In the genomic region with DNA sequence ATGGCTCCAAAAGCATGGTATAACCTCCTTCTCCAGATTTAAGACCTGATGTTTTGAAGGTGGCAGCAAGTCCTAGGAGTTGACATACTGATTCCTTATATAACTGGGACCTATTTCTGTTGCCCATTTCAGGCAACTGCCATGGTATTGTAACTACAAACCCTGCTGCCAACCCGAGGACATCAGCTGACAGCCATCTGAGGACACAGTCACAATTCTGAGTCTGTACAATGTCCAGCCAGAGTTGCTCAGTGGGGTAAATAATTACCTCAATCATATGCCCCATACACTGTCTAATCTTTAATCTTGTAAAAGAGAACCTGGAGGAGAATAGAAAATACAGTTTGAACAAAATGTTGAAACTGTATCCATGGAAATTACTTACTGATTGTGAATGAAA, we compare ENCODE assay signal across 24 cellular contexts. TPM values are rescaled to one million over a fixed set of nuclear protein-coding genes. Genes with fewer than 3 reads are reported as not detected.
DNase-seq lines count a peak whose midpoint lies in the region; ATAC-seq and TF ChIP-seq lines count a peak whose summit lies in the region.
"Had no signal": no experiment of that assay in that cellular context is flagged by ENCODE, and none has a peak within 500 bp of the region (broad histone marks: within the 10 kb centered on the region; RNA-seq: fewer than 3 reads in every experiment).

No MANE protein-coding gene starts in this region.

- no peak overlapping the region for H3K4me3 Mint-ChIP-seq in endodermal cell
- no peak overlapping the region for H3K4me3 Mint-ChIP-seq in stimulated activated memory B cell treated with anti-CD40 and anti-IgM and Interleukin-4, amounts not matched to agents 10 μg/mL and 1 μg/mL and 100 μg/mL, for 72 hours
- H3K4me3 Mint-ChIP-seq in HFFc6: no peak overlapping the region
- H3K4me3 Mint-ChIP-seq: activated naive CD8-positive, alpha-beta T cell treated with anti-CD3 and anti-CD28 coated beads, Interleukin-2, amount 50 U/mL, for 24 hours; activated T-cell treated with anti-CD3 and anti-CD28 coated beads, Interleukin-2, amount 50 U/mL, for 4 hours; CD4-positive, alpha-beta T cell; naive B cell had no signal

- H3K4me1 ChIP-seq in endodermal cell (ENCODE audit: control insufficient read depth, insufficient read depth, low read length) (no peaks in the 10 kb centered on the region), left ventricle myocardium inferior (peaks cover 5% of the 10 kb centered on the region), skeletal muscle tissue (ENCODE audit: control insufficient read depth in 3 of 3, insufficient read depth in 3 of 3, low read length in 3 of 3) (peaks cover 2 to 5% (median 4%) of the 10 kb centered on the region in 3 donors)

- H3K9me3 Mint-ChIP-seq in endodermal cell (no peaks in the 10 kb centered on the region), HFFc6 (no peaks in the 10 kb centered on the region)
- peaks cover 2% of the 10 kb centered on the region for H3K9me3 Mint-ChIP-seq in stimulated activated memory B cell treated with anti-CD40 and anti-IgM and Interleukin-4, amounts not matched to agents 10 μg/mL and 1 μg/mL and 100 μg/mL, for 72 hours
- H3K9me3 Mint-ChIP-seq: activated naive CD8-positive, alpha-beta T cell treated with anti-CD3 and anti-CD28 coated beads, Interleukin-2, amount 50 U/mL, for 24 hours; activated T-cell treated with anti-CD3 and anti-CD28 coated beads, Interleukin-2, amount 50 U/mL, for 4 hours; CD4-positive, alpha-beta T cell; naive B cell had no signal

- intact Hi-C loops in left ventricle myocardium inferior (cut with micrococcal nuclease): no loop called here

- DNase-seq in endodermal cell: peak; percentile 17
- DNase-seq in left ventricle myocardium inferior: peak; percentile 40
- peak; percentile 89 for DNase-seq in medulla oblongata (ENCODE audit: extremely low spot score)
- no peak for DNase-seq in HFFc6
- no peak for DNase-seq in DMS114 treated with DMSO at 0.1 percent for 48 hours (lab: John Stamatoyannopoulos, UW; ENCODE audit: unreplicated experiment)
- DNase-seq: activated gamma-delta T cell treated with Interleukin-2 at 50 U/mL for 16 hours; activated naive CD8-positive, alpha-beta T cell treated with anti-CD3 and anti-CD28 coated beads, Interleukin-2, amount 50 U/mL, for 24 hours; activated T-cell treated with anti-CD3 and anti-CD28 coated beads, Interleukin-2, amount 50 U/mL, for 4 hours; Karpas-422; mesenchymal stem cell; naive B cell; NCI-H1417 treated with DMSO at 0.1 percent for 48 hours; NCI-H2081; NCI-H226; NCI-H748 treated with DMSO at 0.1 percent for 48 hours; stimulated activated CD4-positive, alpha-beta T cell treated with anti-CD3 and anti-CD28 coated beads, Interleukin-2, amount 100 ng/mL, for 48 hours; T-helper 2 cell had no signal

- no peaks in the 10 kb centered on the region for H3K4me1 Mint-ChIP-seq in endodermal cell
- no peaks in the 10 kb centered on the region for H3K4me1 Mint-ChIP-seq in stimulated activated memory B cell treated with anti-CD40 and anti-IgM and Interleukin-4, amounts not matched to agents 10 μg/mL and 1 μg/mL and 100 μg/mL, for 72 hours
- no peaks in the 10 kb centered on the region for H3K4me1 Mint-ChIP-seq in HFFc6 (ENCODE audit: low read depth)
- H3K4me1 Mint-ChIP-seq: activated naive CD8-positive, alpha-beta T cell treated with anti-CD3 and anti-CD28 coated beads, Interleukin-2, amount 50 U/mL, for 24 hours; naive B cell had no signal

- H3K27ac Mint-ChIP-seq in endodermal cell: no peak overlapping the region
- no peak overlapping the region for H3K27ac Mint-ChIP-seq in stimulated activated memory B cell treated with anti-CD40 and anti-IgM and Interleukin-4, amounts not matched to agents 10 μg/mL and 1 μg/mL and 100 μg/mL, for 72 hours
- no peak overlapping the region for H3K27ac Mint-ChIP-seq in HFFc6
- H3K27ac Mint-ChIP-seq: activated naive CD8-positive, alpha-beta T cell treated with anti-CD3 and anti-CD28 coated beads, Interleukin-2, amount 50 U/mL, for 24 hours; CD4-positive, alpha-beta T cell; naive B cell had no signal

- H3K4me3 ChIP-seq in endodermal cell (ENCODE audit: low read length): no peak overlapping the region
- H3K4me3 ChIP-seq in left ventricle myocardium inferior: no peak overlapping the region
- H3K4me3 ChIP-seq in skeletal muscle tissue (ENCODE audit: low read length in 3 of 3): no peak overlapping the region
- H3K4me3 ChIP-seq: GM12878 had no signal

- H3K36me3 Mint-ChIP-seq in endodermal cell (ENCODE audit: low read depth): no peaks in the 10 kb centered on the region
- no peaks in the 10 kb centered on the region for H3K36me3 Mint-ChIP-seq in stimulated activated memory B cell treated with anti-CD40 and anti-IgM and Interleukin-4, amounts not matched to agents 10 μg/mL and 1 μg/mL and 100 μg/mL, for 72 hours
- H3K36me3 Mint-ChIP-seq in HFFc6 (ENCODE audit: low read depth): no peaks in the 10 kb centered on the region
- H3K36me3 Mint-ChIP-seq: naive B cell had no signal

- H3K27me3 Mint-ChIP-seq in endodermal cell (ENCODE audit: insufficient read depth): no peaks in the 10 kb centered on the region
- H3K27me3 Mint-ChIP-seq in stimulated activated memory B cell treated with anti-CD40 and anti-IgM and Interleukin-4, amounts not matched to agents 10 μg/mL and 1 μg/mL and 100 μg/mL, for 72 hours: no peaks in the 10 kb centered on the region
- H3K27me3 Mint-ChIP-seq in HFFc6 (ENCODE audit: insufficient read depth): peaks cover 9% of the 10 kb centered on the region
- H3K27me3 Mint-ChIP-seq: activated naive CD8-positive, alpha-beta T cell treated with anti-CD3 and anti-CD28 coated beads, Interleukin-2, amount 50 U/mL, for 24 hours; CD4-positive, alpha-beta T cell had no signal

- H3K9ac ChIP-seq in endodermal cell (ENCODE audit: extremely low read depth, low read length, poor library complexity, severe bottlenecking) (no peak overlapping the region), skeletal muscle tissue (ENCODE audit: low read depth in 1 of 3, low read length in 3 of 3) (peak overlapping the region in 1 of 3 donors; percentile 50)

- WGBS in endodermal cell (ENCODE audit: insufficient coverage in 1 of 2, insufficient read length in 1 of 2), 2 experiments: 83% methylated on average over 1 of the region's 1 CpG; no CpG with 5 or more reads in 1 of the 2 experiments

- H3K27ac ChIP-seq in endodermal cell (ENCODE audit: low read depth, low read length): no peak overlapping the region
- peak overlapping the region; percentile 81 for H3K27ac ChIP-seq in left ventricle myocardium inferior (replicated peaks)
- peak overlapping the region; percentile 71 for H3K27ac ChIP-seq in skeletal muscle tissue (ENCODE audit: low read depth, low read length)
- H3K27ac ChIP-seq: HL-60, neutrophil had no signal

- ATAC-seq in stimulated activated memory B cell treated with anti-CD40 and anti-IgM and Interleukin-4, amounts not matched to agents 10 μg/mL and 1 μg/mL and 100 μg/mL, for 72 hours: no peak
- ATAC-seq: activated naive CD8-positive, alpha-beta T cell treated with anti-CD3 and anti-CD28 coated beads, Interleukin-2, amount 50 U/mL, for 24 hours; activated T-cell treated with anti-CD3 and anti-CD28 coated beads, Interleukin-2, amount 50 U/mL, for 4 hours; GM12878; SK-N-SH treated with all-trans-retinoic acid at 6 μM for 48 hours had no signal

- TF ChIP-seq CTCF in endodermal cell (conservative IDR thresholded peaks at IDR 0.05) (no peak), left ventricle myocardium inferior (IDR thresholded peaks at IDR 0.05; ENCODE audit: borderline replicate concordance) (no peak), HFFc6 (IDR thresholded peaks at IDR 0.05) (no peak)

- H3K36me3 ChIP-seq in endodermal cell (ENCODE audit: control insufficient read depth, insufficient read depth, low read length) (no peaks in the 10 kb centered on the region), left ventricle myocardium inferior (no peaks in the 10 kb centered on the region), skeletal muscle tissue (ENCODE audit: control insufficient read depth in 3 of 3, insufficient read depth in 3 of 3, low read length in 3 of 3) (no peaks in the 10 kb centered on the region)
- H3K36me3 ChIP-seq: neutrophil had no signal

- H3K27me3 ChIP-seq in endodermal cell (ENCODE audit: control insufficient read depth, insufficient read depth, low read length, poor library complexity, severe bottlenecking) (no peaks in the 10 kb centered on the region), left ventricle myocardium inferior (ENCODE audit: low read depth) (no peaks in the 10 kb centered on the region), skeletal muscle tissue (ENCODE audit: control insufficient read depth in 3 of 3, insufficient read depth in 3 of 3, low read length in 3 of 3) (no peaks in the 10 kb centered on the region)

- H3K9me3 ChIP-seq in endodermal cell (ENCODE audit: control insufficient read depth, low read length) (no peaks in the 10 kb centered on the region), left ventricle myocardium inferior (replicated peaks) (no peaks in the 10 kb centered on the region), skeletal muscle tissue (ENCODE audit: control insufficient read depth in 3 of 3, low read length in 3 of 3) (no peaks in the 10 kb centered on the region)
- H3K9me3 ChIP-seq: neutrophil had no signal

RNA-seq across cellular contexts. Expression of a gene that starts 8.7 kb away (rescaled TPM):
- total RNA-seq in endodermal cell: 1 to 10 TPM; 6.0 to 8.1 TPM
- 31.1 TPM for polyA plus RNA-seq in endodermal cell (2013, experiment 1 of 2)
- polyA plus RNA-seq in endodermal cell (2013, experiment 2 of 2): 25.1 TPM
- 0.93 TPM for total RNA-seq in left ventricle myocardium inferior
- total RNA-seq in skeletal muscle tissue: 1.0 TPM
- total RNA-seq in HFFc6 (2021; fragmentation: NEBNext Ultra II Directional; extraction: Animal tissue kit (Norgen Biotek cat#: 25700)): not detected

Comparison
In these comparisons a context has a peak if more than half of its experiments do, and no peak if none do; other contexts are left out.
1. DNase-seq: peak in endodermal cell (single experiment), left ventricle myocardium inferior (single experiment) and medulla oblongata (single experiment); none in HFFc6 (single experiment) and DMS114 treated with DMSO at 0.1 percent for 48 hours (single experiment).